Comparison of ENCODE assay signal across 25 cellular contexts in genomic region chr17:4090898-4091297, GRCh38. TPM values are rescaled to one million over a fixed set of nuclear protein-coding genes. Genes with fewer than 3 reads are reported as not detected.
DNase-seq lines count a peak whose midpoint lies in the region; ATAC-seq and TF ChIP-seq lines count a peak whose summit lies in the region.
"Had no signal": no experiment of that assay in that cellular context is flagged by ENCODE, and none has a peak within 500 bp of the region (broad histone marks: within the 10 kb centered on the region; RNA-seq: fewer than 3 reads in every experiment).

No MANE protein-coding gene starts in this region.

- H3K27me3 ChIP-seq in dorsolateral prefrontal cortex = no peaks in the 10 kb centered on the region
- H3K27me3 ChIP-seq: BLaER1 had no signal

- H3K27ac Mint-ChIP-seq in T-helper 17 cell = peak overlapping the region; percentile 8
- H3K27ac Mint-ChIP-seq in CD14-positive monocyte = no peak overlapping the region
- H3K27ac Mint-ChIP-seq: activated CD4-positive, alpha-beta T cell treated with anti-CD3 and anti-CD28 coated beads, Interleukin-2, amount 10 ng/mL, durations not matched to agents 7 days and 5 days; activated naive CD4-positive, alpha-beta T cell treated with anti-CD3 and anti-CD28 coated beads, Interleukin-2, amount 10 ng/mL, durations not matched to agents 7 days and 5 days; activated T-cell treated with anti-CD3 and anti-CD28 coated beads, Interleukin-2, amount 50 U/mL, for 72 hours had no signal

- H3K27me3 Mint-ChIP-seq in T-helper 17 cell = no peaks in the 10 kb centered on the region
- no peaks in the 10 kb centered on the region for H3K27me3 Mint-ChIP-seq in CD14-positive monocyte (ENCODE audit: low read depth in 3 of 3)
- H3K27me3 Mint-ChIP-seq: activated CD4-positive, alpha-beta T cell treated with anti-CD3 and anti-CD28 coated beads, Interleukin-2, amount 10 ng/mL, durations not matched to agents 7 days and 5 days; activated naive CD4-positive, alpha-beta T cell treated with anti-CD3 and anti-CD28 coated beads, Interleukin-2, amount 10 ng/mL, durations not matched to agents 7 days and 5 days had no signal

- intact Hi-C loops in dorsolateral prefrontal cortex (cut with DNase I) = no loop called here
- intact Hi-C loops in CD14-positive monocyte (cut with micrococcal nuclease) = no loop called here

- ATAC-seq in T-helper 17 cell (no peak), GM18517 (IDR thresholded peaks at IDR 0.05; ENCODE audit: unreplicated experiment) (no peak)
- ATAC-seq: activated T-cell treated with anti-CD3 and anti-CD28 coated beads, Interleukin-2, amount 50 U/mL, for 72 hours; HCT116 had no signal

- H3K4me3 ChIP-seq in AG10803 (ENCODE audit: low read length) (no peak overlapping the region), dorsolateral prefrontal cortex (no peak overlapping the region)
- H3K4me3 ChIP-seq: BLaER1, lung, prostate gland had no signal

- H3K9me3 Mint-ChIP-seq in CD14-positive monocyte = no peaks in the 10 kb centered on the region
- H3K9me3 Mint-ChIP-seq: activated CD4-positive, alpha-beta T cell treated with anti-CD3 and anti-CD28 coated beads, Interleukin-2, amount 10 ng/mL, durations not matched to agents 7 days and 5 days; activated naive CD4-positive, alpha-beta T cell treated with anti-CD3 and anti-CD28 coated beads, Interleukin-2, amount 10 ng/mL, durations not matched to agents 7 days and 5 days; activated T-cell treated with anti-CD3 and anti-CD28 coated beads, Interleukin-2, amount 50 U/mL, for 72 hours had no signal

- H3K9me3 ChIP-seq in T-helper 17 cell (ENCODE audit: control insufficient read depth, low read length, poor library complexity, severe bottlenecking) = no peaks in the 10 kb centered on the region
- H3K9me3 ChIP-seq: BLaER1, prostate gland had no signal

- H3K4me3 Mint-ChIP-seq in T-helper 17 cell = no peak overlapping the region
- no peak overlapping the region for H3K4me3 Mint-ChIP-seq in CD14-positive monocyte
- H3K4me3 Mint-ChIP-seq: activated CD4-positive, alpha-beta T cell treated with anti-CD3 and anti-CD28 coated beads, Interleukin-2, amount 10 ng/mL, durations not matched to agents 7 days and 5 days; activated naive CD4-positive, alpha-beta T cell treated with anti-CD3 and anti-CD28 coated beads, Interleukin-2, amount 10 ng/mL, durations not matched to agents 7 days and 5 days; activated T-cell treated with anti-CD3 and anti-CD28 coated beads, Interleukin-2, amount 50 U/mL, for 72 hours had no signal

- TF ChIP-seq CTCF in AG10803 (conservative IDR thresholded peaks at IDR 0.05; ENCODE audit: low read length) (no peak), dorsolateral prefrontal cortex (IDR thresholded peaks at IDR 0.05 in 54 of 56, conservative IDR thresholded peaks at IDR 0.05 in 2 of 56; ENCODE audit: low read depth in 1 of 56, partially characterized antibody in 56 of 56) (no peak), CD14-positive monocyte (IDR thresholded peaks at IDR 0.05) (no peak)

- H3K4me1 Mint-ChIP-seq in T-helper 17 cell (peaks cover 17% of the 10 kb centered on the region), CD14-positive monocyte (no peaks in the 10 kb centered on the region)
- H3K4me1 Mint-ChIP-seq: activated CD4-positive, alpha-beta T cell treated with anti-CD3 and anti-CD28 coated beads, Interleukin-2, amount 10 ng/mL, durations not matched to agents 7 days and 5 days; activated naive CD4-positive, alpha-beta T cell treated with anti-CD3 and anti-CD28 coated beads, Interleukin-2, amount 10 ng/mL, durations not matched to agents 7 days and 5 days had no signal

- peaks cover 22% of the 10 kb centered on the region for H3K36me3 Mint-ChIP-seq in T-helper 17 cell (ENCODE audit: low read depth)
- peaks cover 78 to 92% of the 10 kb centered on the region in 2 donors for H3K36me3 Mint-ChIP-seq in CD14-positive monocyte

- peak; percentile 33 for DNase-seq in AG10803 (ENCODE audit: low read depth)
- no peak for DNase-seq in T-helper 17 cell
- DNase-seq in dorsolateral prefrontal cortex = no peak
- DNase-seq in myocyte (ENCODE audit: low read depth) = peak; percentile 78
- no peak for DNase-seq in hypothalamus (lab: John Stamatoyannopoulos, UW)
- DNase-seq in CD14-positive monocyte (ENCODE audit: low spot score) = no peak
- DNase-seq in GM19240 (ENCODE audit: insufficient read length, low spot score) = no peak
- DNase-seq: activated CD4-positive, alpha-beta T cell treated with anti-CD3 and anti-CD28 coated beads, Interleukin-2, amount 10 ng/mL, durations not matched to agents 7 days and 5 days; activated naive CD4-positive, alpha-beta T cell treated with anti-CD3 and anti-CD28 coated beads, Interleukin-2, amount 10 ng/mL, durations not matched to agents 7 days and 5 days; activated T-cell treated with anti-CD3 and anti-CD28 coated beads, Interleukin-2, amount 50 U/mL, for 72 hours; aorta; Calu3; effector CD8-positive, alpha-beta T cell; erythroblast; kidney glomerular epithelial cell; NCI-H2081; NCI-H345; Right ventricle myocardium superior; substantia nigra; T-helper 9 cell had no signal

- peak overlapping the region in 57 of 59 donors; percentile 2 to 91 (median 74) for H3K27ac ChIP-seq in dorsolateral prefrontal cortex
- H3K27ac ChIP-seq: BLaER1, prostate gland had no signal

RNA-seq across cellular contexts. Expression of gene ZZEF1, which starts 51.9 kb away (rescaled TPM):
- total RNA-seq in T-helper 17 cell (100 to 1,000 TPM; 117 to 123 TPM), dorsolateral prefrontal cortex (10 to 100 TPM; 44.1 to 90.3 (median 67.7) TPM), myocyte (21.0 and 27.7 TPM in 2 replicates)
- polyA plus RNA-seq in myocyte (2012) = 15.0 TPM
- polyA plus RNA-seq in CD14-positive monocyte = 1 to 10 TPM; 2.5 to 3.7 TPM

RNA-seq across cellular contexts. Expression of gene CYB5D2, which starts 52.1 kb away (rescaled TPM):
- total RNA-seq in T-helper 17 cell = 1 to 10 TPM; 7.8 to 8.2 TPM
- 10 to 100 TPM; 22.6 to 49.4 (median 36.3) TPM for total RNA-seq in dorsolateral prefrontal cortex
- total RNA-seq in myocyte = 24.4 and 26.6 TPM in 2 replicates
- polyA plus RNA-seq in myocyte (2012) = 38.0 TPM
- polyA plus RNA-seq in CD14-positive monocyte = 10 to 100 TPM; 10.4 to 14.3 TPM

Comparison
In these comparisons a context has a peak if more than half of its experiments do, and no peak if none do; other contexts are left out.
1. DNase-seq: peak in AG10803 (single experiment) and myocyte (single experiment); none in T-helper 17 cell (0 of 3), dorsolateral prefrontal cortex (0 of 10), hypothalamus (0 of 51), CD14-positive monocyte (single experiment) and GM19240 (single experiment).